In the genomic region with DNA sequence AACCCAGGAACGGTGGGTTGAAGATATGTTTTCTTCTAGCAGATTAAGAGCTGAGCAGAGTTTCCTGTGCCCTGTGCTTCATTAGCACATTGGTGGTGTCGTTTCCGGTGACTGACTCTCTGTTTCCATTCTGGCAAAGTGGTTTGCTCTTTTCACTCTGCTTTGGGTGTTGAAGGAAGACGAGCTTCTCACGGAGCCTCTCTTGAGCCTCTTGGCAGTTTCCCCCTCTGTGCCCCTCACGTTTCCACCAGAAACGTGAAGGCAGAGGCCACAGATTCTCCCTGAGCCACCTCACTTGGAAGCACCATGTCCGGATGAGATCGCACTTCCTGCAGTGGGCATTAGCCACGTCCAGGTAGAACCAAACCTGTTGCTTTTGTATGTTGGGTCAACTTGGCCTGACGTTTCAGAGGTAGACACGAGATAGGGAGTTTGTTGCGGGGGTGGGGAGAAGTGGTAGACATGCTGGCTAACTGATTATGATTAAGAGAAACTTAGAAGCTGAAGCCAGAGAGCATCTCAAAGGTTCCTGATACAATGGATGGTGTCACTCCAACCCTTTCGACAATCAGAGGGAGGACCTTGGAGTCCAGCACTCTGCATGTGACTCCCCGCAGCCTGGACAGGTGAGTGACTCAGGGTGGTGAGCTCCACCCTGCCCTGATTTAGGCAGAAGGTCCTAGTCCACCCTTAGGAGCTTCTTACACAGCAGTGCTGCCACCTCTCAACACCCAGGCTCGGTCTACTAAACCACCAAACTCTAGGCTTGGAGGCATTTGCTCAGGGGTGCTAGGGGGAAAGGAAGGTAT, we compare ENCODE assay signal across 7 cellular contexts. TPM values are rescaled to one million over a fixed set of nuclear protein-coding genes. Genes with fewer than 3 reads are reported as not detected.
DNase-seq lines count a peak whose midpoint lies in the region; ATAC-seq and TF ChIP-seq lines count a peak whose summit lies in the region.

A gene with protein sequence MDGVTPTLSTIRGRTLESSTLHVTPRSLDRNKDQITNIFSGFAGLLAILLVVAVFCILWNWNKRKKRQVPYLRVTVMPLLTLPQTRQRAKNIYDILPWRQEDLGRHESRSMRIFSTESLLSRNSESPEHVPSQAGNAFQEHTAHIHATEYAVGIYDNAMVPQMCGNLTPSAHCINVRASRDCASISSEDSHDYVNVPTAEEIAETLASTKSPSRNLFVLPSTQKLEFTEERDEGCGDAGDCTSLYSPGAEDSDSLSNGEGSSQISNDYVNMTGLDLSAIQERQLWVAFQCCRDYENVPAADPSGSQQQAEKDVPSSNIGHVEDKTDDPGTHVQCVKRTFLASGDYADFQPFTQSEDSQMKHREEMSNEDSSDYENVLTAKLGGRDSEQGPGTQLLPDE (plus strand): TSS at position 155 of the 809 bp plus-strand sequence. CDS start 383 bp downstream, at position 538.

- H3K4me3 Mint-ChIP-seq in WTC11, result no peak within 1 kb of the TSS

- H3K27ac Mint-ChIP-seq in WTC11, result no peak within 1 kb of the TSS; the same call in 1 of the 2 replicates

- H3K79me2 ChIP-seq in OCI-LY3 (ENCODE audit: low read length), result no peaks in the 10 kb centered on the region

- peak within 1 kb of the TSS; percentile 49 for H3K4me2 ChIP-seq in OCI-LY3 (ENCODE audit: low read length)

- ATAC-seq in GM21515 (IDR thresholded peaks at IDR 0.05; ENCODE audit: unreplicated experiment) (peak; percentile 80), WTC11 (no peak)

- peaks cover 11% of the 10 kb centered on the region for H3K4me1 ChIP-seq in OCI-LY3 (ENCODE audit: low read length)

- no peak for TF ChIP-seq CTCF in OCI-LY3 (IDR thresholded peaks at IDR 0.05; ENCODE audit: low read depth, low read length)
- TF ChIP-seq CTCF in WTC11 (IDR thresholded peaks at IDR 0.05), result no peak

- DNase-seq in activated gamma-delta T cell treated with anti-CD3 and anti-CD28 coated beads, Interleukin-2, amount 50 U/mL, for 16 hours (ENCODE audit: low read depth), result peak; percentile 77
- DNase-seq in stimulated activated CD4-positive, alpha-beta T cell treated with anti-CD3 and anti-CD28 coated beads, Interleukin-2, amount 100 ng/mL, for 24 hours, result peak; percentile 67 to 80
- DNase-seq in WTC11 (ENCODE audit: low spot score), result no peak
- no peak for DNase-seq in LoVo (ENCODE audit: low spot score)
- DNase-seq in NCI-H1436 treated with DMSO at 0.1 percent for 48 hours (lab: John Stamatoyannopoulos, UW), result no peak

- no peaks in the 10 kb centered on the region for H3K9me3 Mint-ChIP-seq in WTC11

- H3K27ac ChIP-seq in OCI-LY3 (ENCODE audit: low read length), result no peak within 1 kb of the TSS

- CTCF ChIA-PET in WTC11 (lab: Charles Lee), result interaction anchor here (2.3 kb wide), 1 partner anchor 498 kb away, joined by 5 read pairs; no protein-coding TSS in a partner anchor

- H3K36me3 ChIP-seq in OCI-LY3 (replicated peaks; ENCODE audit: low read depth, low read length), result no peaks in the 10 kb centered on the region

- H3K36me3 Mint-ChIP-seq in WTC11, result no peaks in the 10 kb centered on the region

- H3K4me3 ChIP-seq in OCI-LY3 (ENCODE audit: low read length), result peak within 1 kb of the TSS; percentile 52; the same call in 1 of the 2 replicates

- POLR2A ChIA-PET in WTC11 (lab: Charles Lee), result interaction anchor here (0.6 kb wide), 1 partner anchor 76 kb away, joined by 3 read pairs; no protein-coding TSS in a partner anchor

- H2AFZ ChIP-seq in OCI-LY3 (ENCODE audit: low read depth, low read length), result peak within 1 kb of the TSS; percentile 97

- no peaks in the 10 kb centered on the region for H3K27me3 Mint-ChIP-seq in WTC11 (ENCODE audit: low read depth)

- H3K27me3 ChIP-seq in OCI-LY3 (ENCODE audit: low read depth, low read length), result no peaks in the 10 kb centered on the region

- H3K4me1 Mint-ChIP-seq in WTC11, result no peaks in the 10 kb centered on the region; the same call in 1 of the 2 replicates

- H4K20me1 ChIP-seq in OCI-LY3 (ENCODE audit: insufficient read depth, low read length), result no peaks in the 10 kb centered on the region

- H3K9me3 ChIP-seq in OCI-LY3 (ENCODE audit: insufficient read depth, low read length), result no peaks in the 10 kb centered on the region; the same call in 1 of the 2 replicates

- H3K9ac ChIP-seq in OCI-LY3 (ENCODE audit: low read length), result no peak within 1 kb of the TSS; the same call in 1 of the 2 replicates

TF ChIP-seq in WTC11, 78 proteins besides CTCF, POLR2A, EP300 and RAD21:
- TF ChIP-seq OVOL2 (CRISPR knock-in tag; IDR thresholded peaks at IDR 0.05; ENCODE audit: borderline replicate concordance) (no peak), EMX1 (CRISPR knock-in tag; IDR thresholded peaks at IDR 0.05) (no peak), IRF1 (CRISPR knock-in tag; IDR thresholded peaks at IDR 0.05) (no peak), NR1H2 (CRISPR knock-in tag; IDR thresholded peaks at IDR 0.05) (no peak), CBFB (CRISPR knock-in tag; IDR thresholded peaks at IDR 0.05; ENCODE audit: low read depth) (no peak), TCF7 (CRISPR knock-in tag; IDR thresholded peaks at IDR 0.05; ENCODE audit: low read depth) (no peak)
- TF ChIP-seq, protein P1, sequence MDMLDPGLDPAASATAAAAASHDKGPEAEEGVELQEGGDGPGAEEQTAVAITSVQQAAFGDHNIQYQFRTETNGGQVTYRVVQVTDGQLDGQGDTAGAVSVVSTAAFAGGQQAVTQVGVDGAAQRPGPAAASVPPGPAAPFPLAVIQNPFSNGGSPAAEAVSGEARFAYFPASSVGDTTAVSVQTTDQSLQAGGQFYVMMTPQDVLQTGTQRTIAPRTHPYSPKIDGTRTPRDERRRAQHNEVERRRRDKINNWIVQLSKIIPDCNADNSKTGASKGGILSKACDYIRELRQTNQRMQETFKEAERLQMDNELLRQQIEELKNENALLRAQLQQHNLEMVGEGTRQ (CRISPR knock-in tag; IDR thresholded peaks at IDR 0.05), result no peak

RNA-seq across cellular contexts. Expression of the gene that starts here (rescaled TPM):
- total RNA-seq in WTC11 (2021), result not detected in 3 replicates

Comparison
In these comparisons a context has a peak if more than half of its experiments do, and no peak if none do; other contexts are left out.
1. DNase-seq: peak in activated gamma-delta T cell treated with anti-CD3 and anti-CD28 coated beads, Interleukin-2, amount 50 U/mL, for 16 hours (single experiment) and stimulated activated CD4-positive, alpha-beta T cell treated with anti-CD3 and anti-CD28 coated beads, Interleukin-2, amount 100 ng/mL, for 24 hours (2 of 2); none in WTC11 (single experiment), LoVo (single experiment) and NCI-H1436 treated with DMSO at 0.1 percent for 48 hours (single experiment).